13 cellular contexts compared by ENCODE assay signal in genomic region chr1:175225805-175226129, GRCh38. TPM values are rescaled to one million over a fixed set of nuclear protein-coding genes. Genes with fewer than 3 reads are reported as not detected.
A peak's percentile ranks its signal among the peaks of the same experiment; 100 is the strongest.
DNase-seq lines count a peak whose midpoint lies in the region; ATAC-seq and TF ChIP-seq lines count a peak whose summit lies in the region.
"Had no signal": no experiment of that assay in that cellular context is flagged by ENCODE, and none has a peak within 500 bp of the region (broad histone marks: within the 10 kb centered on the region; RNA-seq: fewer than 3 reads in every experiment).

No MANE protein-coding gene starts in this region.

- DNase-seq in H9 = no peak
- DNase-seq in spleen = no peak
- DNase-seq in activated naive CD8-positive, alpha-beta T cell treated with anti-CD3 and anti-CD28 coated beads for 36 hours = no peak
- DNase-seq in GM13977 (ENCODE audit: low spot score) = no peak
- DNase-seq in BE2C = no peak
- DNase-seq in NCI-H2196 (lab: John Stamatoyannopoulos, UW; ENCODE audit: unreplicated experiment) = no peak
- DNase-seq: activated naive CD4-positive, alpha-beta T cell treated with Interleukin-2 at 50 U/mL for 16 hours; MM.1S; right cardiac atrium; transverse colon had no signal

- peaks cover 20 to 27% of the 10 kb centered on the region in 2 experiments for H3K4me1 Mint-ChIP-seq in H9
- no peaks in the 10 kb centered on the region for H3K4me1 Mint-ChIP-seq in activated naive CD8-positive, alpha-beta T cell treated with anti-CD3 and anti-CD28 coated beads for 36 hours

- H2BK5ac ChIP-seq in H9 (ENCODE audit: insufficient read length, low read length) = no peak overlapping the region

- no peak overlapping the region for H3K56ac ChIP-seq in H9 (ENCODE audit: insufficient read length, low read depth, low read length)

- no peak overlapping the region for H3K9ac ChIP-seq in H9 (ENCODE audit: extremely low read depth, insufficient read length, low read length)

- in situ Hi-C loops in GM13977 (cut with MboI; ENCODE audit: low pct_unique_long_range_greater_than_20kb, low sequenced_read_pairs, unreplicated experiment) = no loop called here

- H3K79me2 ChIP-seq in H9 (ENCODE audit: insufficient read depth, low read length) = no peaks in the 10 kb centered on the region

- H4K5ac ChIP-seq in H9 (ENCODE audit: insufficient read length, low read depth, low read length) = no peak overlapping the region

- no peaks in the 10 kb centered on the region for H3K36me3 Mint-ChIP-seq in H9 (ENCODE audit: insufficient read depth in 1 of 3, low read depth in 3 of 3)
- H3K36me3 Mint-ChIP-seq in activated naive CD8-positive, alpha-beta T cell treated with anti-CD3 and anti-CD28 coated beads for 36 hours = peaks cover 2% of the 10 kb centered on the region

- WGBS in H9 (ENCODE audit: extremely low coverage, insufficient read length, low lambda C conversion rate) = no CpG with 5 or more reads among the region's 1 CpG
- 0 to 4% (median 0%) methylated on average over 1 of the region's 1 CpG for WGBS in spleen, 5 donors

- H3K4me3 Mint-ChIP-seq in H9 = no peak overlapping the region
- no peak overlapping the region for H3K4me3 Mint-ChIP-seq in activated naive CD8-positive, alpha-beta T cell treated with anti-CD3 and anti-CD28 coated beads for 36 hours

- H2BK15ac ChIP-seq in H9 (ENCODE audit: low read depth, low read length) = no peak overlapping the region

- no peak overlapping the region for H4K8ac ChIP-seq in H9 (replicated peaks; ENCODE audit: insufficient read length, low read depth, low read length)

- no peak overlapping the region for H3K4ac ChIP-seq in H9 (ENCODE audit: low read depth, low read length)

- no peak overlapping the region for H2BK12ac ChIP-seq in H9 (ENCODE audit: insufficient read length, low read depth, low read length)

- no peaks in the 10 kb centered on the region for H3K9me3 Mint-ChIP-seq in H9
- H3K9me3 Mint-ChIP-seq in activated naive CD8-positive, alpha-beta T cell treated with anti-CD3 and anti-CD28 coated beads for 36 hours = no peaks in the 10 kb centered on the region

- no peak overlapping the region for H2AFZ ChIP-seq in H9 (ENCODE audit: low read length)

- H3K4me2 ChIP-seq in H9 (ENCODE audit: insufficient read depth, insufficient read length, low read length) = no peak overlapping the region

- no peak overlapping the region for H3K23ac ChIP-seq in H9 (ENCODE audit: insufficient read length, low read depth, low read length)

- TF ChIP-seq POLR2A in spleen (IDR thresholded peaks at IDR 0.05) = no peak

- no peaks in the 10 kb centered on the region for H3K27me3 Mint-ChIP-seq in H9 (ENCODE audit: low read depth)
- no peaks in the 10 kb centered on the region for H3K27me3 Mint-ChIP-seq in activated naive CD8-positive, alpha-beta T cell treated with anti-CD3 and anti-CD28 coated beads for 36 hours

- no peak overlapping the region for H3K27ac Mint-ChIP-seq in H9
- H3K27ac Mint-ChIP-seq in activated naive CD8-positive, alpha-beta T cell treated with anti-CD3 and anti-CD28 coated beads for 36 hours = no peak overlapping the region

- no peak overlapping the region for H2AK5ac ChIP-seq in H9 (ENCODE audit: insufficient read length, low read length)

- H4K20me1 ChIP-seq in H9 (ENCODE audit: control insufficient read depth, insufficient read depth, insufficient read length) = no peaks in the 10 kb centered on the region

- H3K27ac ChIP-seq in H9 (ENCODE audit: insufficient read length, low read depth, low read length) (no peak overlapping the region), spleen (peak overlapping the region in 6 of 8 donors; percentile 39 to 82 (median 56))
- H3K27ac ChIP-seq: SK-N-MC, transverse colon had no signal

- H3K4me1 ChIP-seq in H9 (ENCODE audit: insufficient read depth, low read length) (peaks cover 4% of the 10 kb centered on the region; the same call in 1 of the 2 replicates), spleen (peaks cover 0 to 43% (median 9%) of the 10 kb centered on the region in 6 donors), BE2C (no peaks in the 10 kb centered on the region)

- no peak overlapping the region for H2BK20ac ChIP-seq in H9 (ENCODE audit: low read depth, low read length, poor library complexity, severe bottlenecking)

- H3K4me3 ChIP-seq in spleen = no peak overlapping the region
- H3K4me3 ChIP-seq in BE2C (ENCODE audit: low read depth, low read length) = no peak overlapping the region
- H3K4me3 ChIP-seq: SK-N-MC, transverse colon had no signal

- intact Hi-C loops in spleen (cut with DNase I; ENCODE audit: low total_unique reads) = no loop called here

- H3K9me3 ChIP-seq in H9 (ENCODE audit: control insufficient read depth, low read depth, low read length) (no peaks in the 10 kb centered on the region), spleen (no peaks in the 10 kb centered on the region), BE2C (no peaks in the 10 kb centered on the region)
- H3K9me3 ChIP-seq: transverse colon had no signal

- H3K27me3 ChIP-seq in H9 (ENCODE audit: insufficient read depth, low read length) (no peaks in the 10 kb centered on the region), spleen (replicated peaks in 1 of 7) (no peaks in the 10 kb centered on the region), BE2C (no peaks in the 10 kb centered on the region)
- H3K27me3 ChIP-seq: transverse colon had no signal

- H3K36me3 ChIP-seq in spleen = no peaks in the 10 kb centered on the region
- no peaks in the 10 kb centered on the region for H3K36me3 ChIP-seq in BE2C
- H3K36me3 ChIP-seq: transverse colon had no signal

- ATAC-seq in GM18909 (IDR thresholded peaks at IDR 0.05; ENCODE audit: poor library complexity, unreplicated experiment) (peak; percentile 23), HG03342 (IDR thresholded peaks at IDR 0.05; ENCODE audit: unreplicated experiment) (peak; percentile 32)
- ATAC-seq: right cardiac atrium had no signal

- peak; percentile 49; the same call in 2 of the 3 replicates for TF ChIP-seq CTCF in H9 (conservative IDR thresholded peaks at IDR 0.05)
- TF ChIP-seq CTCF in spleen (IDR thresholded peaks at IDR 0.05 in 8 of 11, conservative IDR thresholded peaks at IDR 0.05 in 3 of 11) = peak in 6 of 11 experiments; percentile 11 to 36 (median 26)
- TF ChIP-seq CTCF in GM13977 (IDR thresholded peaks at IDR 0.05; ENCODE audit: extremely low read depth, insufficient read depth, missing control alignments) = no peak
- TF ChIP-seq CTCF in BE2C (IDR thresholded peaks at IDR 0.05; ENCODE audit: low read depth, low read length) = no peak

- no peak overlapping the region for H2BK120ac ChIP-seq in H9 (ENCODE audit: low read depth, low read length, poor library complexity, severe bottlenecking)

- no peak overlapping the region for H4K91ac ChIP-seq in H9 (ENCODE audit: insufficient read length, low read depth, low read length)

- no peak overlapping the region for H3T11ph ChIP-seq in H9 (ENCODE audit: low read length)

- H3K18ac ChIP-seq in H9 (ENCODE audit: insufficient read length, low read depth, low read length) = no peak overlapping the region

- no peaks in the 10 kb centered on the region for H3K79me1 ChIP-seq in H9 (ENCODE audit: insufficient read depth, low read depth, low read length, poor library complexity, severe bottlenecking)

- no peak overlapping the region for H3K14ac ChIP-seq in H9 (ENCODE audit: insufficient read depth, low read length)

- H3K23me2 ChIP-seq in H9 (ENCODE audit: insufficient read length, low read depth, low read length, poor library complexity, severe bottlenecking) = no peaks in the 10 kb centered on the region

RNA-seq across cellular contexts. Expression of gene KIAA0040, which starts 33.2 kb away (rescaled TPM):
- total RNA-seq in H9 (2021) = 5.0 and 5.2 TPM in 2 replicates
- 100 to 1,000 TPM in 1 of 7 donors, 10 to 100 TPM in 6; 45.9 to 111 (median 52.0) TPM for total RNA-seq in spleen
- 10 to 100 TPM; 13.7 to 19.1 (median 18.7) TPM for polyA plus RNA-seq in spleen
- total RNA-seq in activated naive CD8-positive, alpha-beta T cell treated with anti-CD3 and anti-CD28 coated beads for 36 hours = 10 to 100 TPM; 26.4 to 27.6 TPM
- not detected for polyA plus RNA-seq in BE2C (2012; ENCODE audit: insufficient read depth, insufficient read length, low read depth)

Comparison
In these comparisons a context has a peak if more than half of its experiments do, and no peak if none do; other contexts are left out.
1. CTCF ChIP-seq: peak in H9 (single experiment) and spleen (6 of 11); none in GM13977 (single experiment) and BE2C (single experiment).